ENCODE assay signal across 1 cellular context in the genomic region with DNA sequence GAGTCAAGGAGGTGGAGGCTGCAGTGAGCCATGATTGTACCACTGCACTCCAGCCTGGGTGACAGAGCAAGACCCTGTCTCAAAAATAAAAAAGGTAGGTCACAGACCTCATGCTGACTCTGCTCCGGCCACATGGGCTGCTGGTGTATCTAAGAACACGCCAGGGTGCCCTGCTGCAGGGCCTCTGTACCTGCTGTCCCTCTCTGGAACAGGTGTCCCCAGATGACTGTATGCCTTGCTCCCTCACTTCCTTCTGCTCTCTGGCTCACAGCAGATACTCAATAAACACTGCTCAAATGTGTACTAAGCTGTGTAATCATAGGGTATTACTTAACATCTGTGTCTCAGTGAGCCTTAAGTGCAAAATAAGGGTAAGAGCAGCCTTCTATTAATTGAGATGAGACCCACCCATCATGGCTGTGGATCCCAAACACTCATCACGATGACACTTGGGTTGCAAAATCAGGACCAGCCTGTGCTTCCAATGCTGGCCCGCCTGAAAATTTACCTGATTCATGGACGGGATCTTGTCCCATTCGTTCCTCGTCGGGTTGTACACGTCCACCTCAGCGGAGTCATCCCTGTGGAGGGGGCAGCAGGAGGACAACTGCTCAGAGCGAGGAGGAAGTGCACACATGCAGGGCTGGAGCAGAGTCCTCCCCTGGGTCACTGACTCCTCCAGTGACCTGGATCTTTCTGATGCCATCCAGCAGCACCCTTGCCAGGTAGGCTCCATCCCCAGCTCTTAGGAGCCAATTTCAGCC.
TF ChIP-seq lines count a peak whose summit lies in the region.

No MANE protein-coding gene starts in this region.

TF ChIP-seq in HepG2, 621 proteins besides CTCF, POLR2A, EP300 and RAD21:
- TF ChIP-seq, protein P1, sequence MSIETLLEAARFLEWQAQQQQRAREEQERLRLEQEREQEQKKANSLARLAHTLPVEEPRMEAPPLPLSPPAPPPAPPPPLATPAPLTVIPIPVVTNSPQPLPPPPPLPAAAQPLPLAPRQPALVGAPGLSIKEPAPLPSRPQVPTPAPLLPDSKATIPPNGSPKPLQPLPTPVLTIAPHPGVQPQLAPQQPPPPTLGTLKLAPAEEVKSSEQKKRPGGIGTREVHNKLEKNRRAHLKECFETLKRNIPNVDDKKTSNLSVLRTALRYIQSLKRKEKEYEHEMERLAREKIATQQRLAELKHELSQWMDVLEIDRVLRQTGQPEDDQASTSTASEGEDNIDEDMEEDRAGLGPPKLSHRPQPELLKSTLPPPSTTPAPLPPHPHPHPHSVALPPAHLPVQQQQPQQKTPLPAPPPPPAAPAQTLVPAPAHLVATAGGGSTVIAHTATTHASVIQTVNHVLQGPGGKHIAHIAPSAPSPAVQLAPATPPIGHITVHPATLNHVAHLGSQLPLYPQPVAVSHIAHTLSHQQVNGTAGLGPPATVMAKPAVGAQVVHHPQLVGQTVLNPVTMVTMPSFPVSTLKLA (IDR thresholded peaks at IDR 0.05), result peak; percentile 21; the same call in 1 of the 2 replicates
- TF ChIP-seq KDM1A (CRISPR knock-in tag; IDR thresholded peaks at IDR 0.05) (no peak), FOXK1 (CRISPR knock-in tag; IDR thresholded peaks at IDR 0.05; ENCODE audit: borderline replicate concordance, low read depth) (no peak), RAD51 (IDR thresholded peaks at IDR 0.05; ENCODE audit: borderline replicate concordance) (no peak), ZNF644 (CRISPR knock-in tag; IDR thresholded peaks at IDR 0.05; ENCODE audit: low read depth) (no peak), ZMAT3 (CRISPR knock-in tag; conservative IDR thresholded peaks at IDR 0.05) (no peak), ZNF263 (CRISPR knock-in tag; IDR thresholded peaks at IDR 0.05) (peak; percentile 59; the same call in 1 of the 2 replicates), ZSCAN12 (CRISPR knock-in tag; IDR thresholded peaks at IDR 0.05) (no peak), TRIM24 (CRISPR knock-in tag; IDR thresholded peaks at IDR 0.05) (no peak)
- TF ChIP-seq, protein P2, sequence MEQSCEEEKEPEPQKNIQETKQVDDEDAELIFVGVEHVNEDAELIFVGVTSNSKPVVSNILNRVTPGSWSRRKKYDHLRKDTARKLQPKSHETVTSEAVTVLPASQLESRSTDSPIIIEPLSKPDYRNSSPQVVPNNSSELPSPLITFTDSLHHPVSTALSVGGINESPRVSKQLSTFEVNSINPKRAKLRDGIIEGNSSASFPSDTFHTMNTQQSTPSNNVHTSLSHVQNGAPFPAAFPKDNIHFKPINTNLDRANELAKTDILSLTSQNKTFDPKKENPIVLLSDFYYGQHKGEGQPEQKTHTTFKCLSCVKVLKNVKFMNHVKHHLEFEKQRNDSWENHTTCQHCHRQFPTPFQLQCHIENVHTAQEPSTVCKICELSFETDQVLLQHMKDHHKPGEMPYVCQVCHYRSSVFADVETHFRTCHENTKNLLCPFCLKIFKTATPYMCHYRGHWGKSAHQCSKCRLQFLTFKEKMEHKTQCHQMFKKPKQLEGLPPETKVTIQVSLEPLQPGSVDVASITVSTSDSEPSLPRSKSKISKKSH (CRISPR knock-in tag; IDR thresholded peaks at IDR 0.05; ENCODE audit: borderline replicate concordance), result no peak
- TF ChIP-seq, protein P3, sequence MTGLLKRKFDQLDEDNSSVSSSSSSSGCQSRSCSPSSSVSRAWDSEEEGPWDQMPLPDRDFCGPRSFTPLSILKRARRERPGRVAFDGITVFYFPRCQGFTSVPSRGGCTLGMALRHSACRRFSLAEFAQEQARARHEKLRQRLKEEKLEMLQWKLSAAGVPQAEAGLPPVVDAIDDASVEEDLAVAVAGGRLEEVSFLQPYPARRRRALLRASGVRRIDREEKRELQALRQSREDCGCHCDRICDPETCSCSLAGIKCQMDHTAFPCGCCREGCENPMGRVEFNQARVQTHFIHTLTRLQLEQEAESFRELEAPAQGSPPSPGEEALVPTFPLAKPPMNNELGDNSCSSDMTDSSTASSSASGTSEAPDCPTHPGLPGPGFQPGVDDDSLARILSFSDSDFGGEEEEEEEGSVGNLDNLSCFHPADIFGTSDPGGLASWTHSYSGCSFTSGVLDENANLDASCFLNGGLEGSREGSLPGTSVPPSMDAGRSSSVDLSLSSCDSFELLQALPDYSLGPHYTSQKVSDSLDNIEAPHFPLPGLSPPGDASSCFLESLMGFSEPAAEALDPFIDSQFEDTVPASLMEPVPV (CRISPR knock-in tag; IDR thresholded peaks at IDR 0.05), result no peak
TF ChIP-seq in HepG2: peak in this region for 2.
